Comparison of ENCODE assay signal across 19 cellular contexts in genomic region chr5:57736716-57737115, GRCh38.
DNase-seq lines count a peak whose midpoint lies in the region; ATAC-seq, FAIRE-seq and TF ChIP-seq lines count a peak whose summit lies in the region.
"Had no signal": no experiment of that assay in that cellular context is flagged by ENCODE, and none has a peak within 500 bp of the region (broad histone marks: within the 10 kb centered on the region; RNA-seq: fewer than 3 reads in every experiment).

No MANE protein-coding gene starts in this region.

- H3K9me3 ChIP-seq in hepatocyte (ENCODE audit: low read depth): no peaks in the 10 kb centered on the region
- H3K9me3 ChIP-seq: BLaER1, thoracic aorta had no signal

- H3K27me3 ChIP-seq in hepatocyte: no peaks in the 10 kb centered on the region
- H3K27me3 ChIP-seq: BLaER1 had no signal

- no peaks in the 10 kb centered on the region for H3K79me2 ChIP-seq in hepatocyte

- peaks cover 5% of the 10 kb centered on the region for H3K9me2 ChIP-seq in hepatocyte (replicated peaks; ENCODE audit: insufficient read depth)

- TF ChIP-seq POLR2A in H54 (IDR thresholded peaks at IDR 0.05; ENCODE audit: low read depth, low read length): no peak

- no peak for ATAC-seq in GM21717 (IDR thresholded peaks at IDR 0.05; ENCODE audit: unreplicated experiment)
- no peak for ATAC-seq in HG03571 (IDR thresholded peaks at IDR 0.05; ENCODE audit: unreplicated experiment)
- ATAC-seq: left cardiac atrium had no signal

- no peak overlapping the region for H2AFZ ChIP-seq in hepatocyte

- H3K27ac ChIP-seq in hepatocyte: peak overlapping the region; percentile 86
- H3K27ac ChIP-seq: BLaER1, thoracic aorta had no signal

- H3K4me3 ChIP-seq in hepatocyte: no peak overlapping the region
- H3K4me3 ChIP-seq: BLaER1, thoracic aorta had no signal

- H3K4me2 ChIP-seq in hepatocyte: no peak overlapping the region
- H3K4me2 ChIP-seq: BLaER1 had no signal

- TF ChIP-seq CTCF in hepatocyte (IDR thresholded peaks at IDR 0.05; ENCODE audit: poor library complexity): no peak

- peak; percentile 67 for FAIRE-seq in H54 (lab: Jason Lieb, UNC)
- FAIRE-seq: bronchial epithelial cell had no signal

- WGBS in hepatocyte (ENCODE audit: low lambda C conversion rate, missing lambda C conversion rate): 95% methylated on average over 4 of the region's 4 CpGs

- no peaks in the 10 kb centered on the region for H3K36me3 ChIP-seq in hepatocyte (replicated peaks; ENCODE audit: insufficient read depth, low read depth)
- H3K36me3 ChIP-seq: BLaER1, thoracic aorta had no signal

- H3K4me1 ChIP-seq in hepatocyte (ENCODE audit: insufficient read depth): peaks cover 34% of the 10 kb centered on the region
- H3K4me1 ChIP-seq: BLaER1 had no signal

- DNase-seq in H54 (ENCODE audit: insufficient read length, low spot score) (no peak), anterior cingulate cortex (lab: John Stamatoyannopoulos, UW) (peak in 33 of 58 donors; percentile 1 to 65 (median 17)), hepatocyte (ENCODE audit: low spot score) (no peak), pons (ENCODE audit: low spot score) (peak; percentile 2), medulla oblongata (ENCODE audit: extremely low spot score) (no peak), 8988T (no peak)
- DNase-seq: activated CD4-positive, alpha-beta T cell treated with anti-CD3 and anti-CD28 coated beads, Interleukin-2, amount 50 U/mL, for 1 hour; activated naive CD4-positive, alpha-beta T cell treated with anti-CD3 and anti-CD28 coated beads for 36 hours; DMS 273 treated with DMSO at 0.1 percent for 48 hours; left cardiac atrium; MV-4-11; NCI-H2029; NCI-H524 treated with DMSO at 0.1 percent for 48 hours; stimulated activated CD4-positive, alpha-beta T cell treated with anti-CD3 and anti-CD28 coated beads, Interleukin-2, amount 100 ng/mL, for 24 hours had no signal

- no peaks in the 10 kb centered on the region for H4K20me1 ChIP-seq in hepatocyte (ENCODE audit: insufficient read depth, poor library complexity, severe bottlenecking)
- H4K20me1 ChIP-seq: BLaER1 had no signal

Comparison
In these comparisons a context has a peak if more than half of its experiments do, and no peak if none do; other contexts are left out.
1. DNase-seq: peak in anterior cingulate cortex (33 of 58) and pons (single experiment); none in H54 (single experiment), hepatocyte (single experiment), medulla oblongata (single experiment) and 8988T (single experiment).